ENCODE assay signal across 17 cellular contexts in genomic region chr9:89256225-89256624, GRCh38.
"Had no signal": no experiment of that assay in that cellular context is flagged by ENCODE, and none has a peak within 500 bp of the region (broad histone marks: within the 10 kb centered on the region; RNA-seq: fewer than 3 reads in every experiment).

No MANE protein-coding gene starts in this region.

- H3K36me3 ChIP-seq: MG63, SJSA1 had no signal

- H3K9me3 ChIP-seq: MG63 had no signal

- H3K4me3 ChIP-seq: MG63, SJSA1, SK-N-MC had no signal

- H3K27me3 ChIP-seq: MG63, SJSA1 had no signal

- H3K27ac ChIP-seq: HL-60, SJSA1, SK-N-MC had no signal

- DNase-seq: IMR-90, Karpas-422, KG1, MG63, NCI-H1092, NCI-H1694 treated with DMSO at 0.1 percent for 48 hours, NCI-H1930, NCI-H2107, NCI-H2227 treated with DMSO at 0.1 percent for 48 hours, NCI-H524 treated with DMSO at 0.1 percent for 48 hours, NCI-H774, Right ventricle myocardium superior, SIG-M5 had no signal

- H3K4me1 ChIP-seq: SJSA1 had no signal

- FAIRE-seq: RCC 7860 had no signal
